ENCODE assay signal across 31 cellular contexts in the genomic region with DNA sequence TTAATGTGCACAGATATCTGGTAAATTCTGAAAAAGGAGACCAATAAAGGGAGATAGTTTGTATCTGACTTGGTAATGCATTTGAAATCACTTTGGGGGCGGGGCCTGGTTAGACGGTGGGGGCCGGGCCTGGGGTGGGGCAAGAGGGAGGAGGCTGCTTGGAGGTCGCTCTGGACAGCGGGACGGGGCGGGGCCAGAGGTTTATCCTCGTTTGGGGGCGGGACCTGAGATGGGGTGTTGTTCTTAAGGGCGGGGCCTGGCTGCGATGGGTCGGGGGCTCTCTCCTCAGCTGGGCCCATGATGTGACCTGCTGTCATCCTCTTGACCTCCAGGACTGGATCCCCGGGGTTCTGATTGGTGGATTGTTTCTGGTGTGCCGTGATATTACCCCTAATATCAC.
"Had no signal": no experiment of that assay in that cellular context is flagged by ENCODE, and none has a peak within 500 bp of the region (broad histone marks: within the 10 kb centered on the region; RNA-seq: fewer than 3 reads in every experiment).

No MANE protein-coding gene starts in this region.

- H3K4me3 ChIP-seq: ascending aorta, coronary artery, dorsolateral prefrontal cortex, gastrocnemius medialis, sigmoid colon, SK-N-MC, stomach, tibial artery, upper lobe of right lung had no signal

- DNase-seq: activated CD4-positive, alpha-beta memory T cell treated with anti-CD3 and anti-CD28 coated beads for 36 hours; activated CD4-positive, alpha-beta T cell treated with anti-CD3 and anti-CD28 coated beads, Interleukin-2, amount 10 ng/mL, durations not matched to agents 24 days and 14 days; activated CD4-positive, CD25-positive, alpha-beta regulatory T cell; activated CD8-positive, alpha-beta memory T cell treated with anti-CD3 and anti-CD28 coated beads, Interleukin-2, amount 50 U/mL, for 4 hours; activated effector memory CD4-positive, alpha-beta T cell treated with anti-CD3 and anti-CD28 coated beads, Interleukin-2, amount 50 U/mL, for 16 hours; activated naive CD4-positive, alpha-beta T cell treated with anti-CD3 and anti-CD28 coated beads for 36 hours; activated naive CD8-positive, alpha-beta T cell treated with anti-CD3 and anti-CD28 coated beads, Interleukin-2, amount 10 ng/mL, durations not matched to agents 7 days and 5 days; activated T-cell treated with anti-CD3 and anti-CD28 coated beads, Interleukin-2, amount 50 U/mL, for 1 hour; dorsolateral prefrontal cortex; effector memory CD4-positive, alpha-beta T cell; erythroblast; gastrocnemius medialis; glutamatergic neuron; hypothalamus; islet precursor cell; left ventricle myocardium superior; natural killer cell; retina; sigmoid colon; small intestine; stimulated activated CD4-positive, alpha-beta T cell treated with anti-CD3 and anti-CD28 coated beads, Interleukin-4, amount 100 ng/mL, for 4 hours; stimulated activated CD8-positive, alpha-beta memory T cell treated with anti-CD3 and anti-CD28 coated beads, Interleukin-4, amount 100 ng/mL, for 48 hours; stomach; tibial artery; upper lobe of right lung had no signal

- H3K27me3 Mint-ChIP-seq: activated CD4-positive, alpha-beta memory T cell treated with anti-CD3 and anti-CD28 coated beads for 36 hours; activated CD4-positive, alpha-beta T cell treated with anti-CD3 and anti-CD28 coated beads, Interleukin-2, amount 10 ng/mL, durations not matched to agents 24 days and 14 days; activated naive CD8-positive, alpha-beta T cell treated with anti-CD3 and anti-CD28 coated beads, Interleukin-2, amount 10 ng/mL, durations not matched to agents 7 days and 5 days had no signal

- H3K36me3 ChIP-seq: ascending aorta, gastrocnemius medialis, sigmoid colon, stomach, tibial artery, upper lobe of right lung had no signal

- H3K9me3 ChIP-seq: gastrocnemius medialis, upper lobe of right lung had no signal

- H3K27ac ChIP-seq: ascending aorta, coronary artery, dorsolateral prefrontal cortex, gastrocnemius medialis, sigmoid colon, SK-N-MC, stomach, tibial artery, upper lobe of right lung had no signal

- H3K36me3 Mint-ChIP-seq: brain; natural killer cell; stimulated activated memory B cell treated with anti-CD40 and anti-IgM and Interleukin-4, amounts not matched to agents 10 μg/mL and 1 μg/mL and 100 μg/mL, for 72 hours had no signal

- ATAC-seq: gastrocnemius medialis; left ventricle myocardium superior; natural killer cell; stimulated activated memory B cell treated with anti-CD40 and anti-IgM and Interleukin-4, amounts not matched to agents 10 μg/mL and 1 μg/mL and 100 μg/mL, for 72 hours; upper lobe of right lung had no signal

- H3K4me3 Mint-ChIP-seq: activated CD4-positive, alpha-beta memory T cell treated with anti-CD3 and anti-CD28 coated beads for 36 hours; activated CD4-positive, alpha-beta T cell treated with anti-CD3 and anti-CD28 coated beads, Interleukin-2, amount 10 ng/mL, durations not matched to agents 24 days and 14 days; activated naive CD4-positive, alpha-beta T cell treated with anti-CD3 and anti-CD28 coated beads for 36 hours; activated naive CD8-positive, alpha-beta T cell treated with anti-CD3 and anti-CD28 coated beads, Interleukin-2, amount 10 ng/mL, durations not matched to agents 7 days and 5 days; activated T-helper 1 cell treated with anti-CD3 and anti-CD28 coated beads, Interleukin-12 subunit alpha, Interleukin-12 subunit beta, Interleukin-2, Interleukin-4 antibody, amounts not matched to agents 30 ng/mL and 10 ng/mL and 1 ng/mL, durations not matched to agents 14 hours and 24 hours and 36 hours; natural killer cell; stimulated activated memory B cell treated with anti-CD40 and anti-IgM and Interleukin-4, amounts not matched to agents 10 μg/mL and 1 μg/mL and 100 μg/mL, for 72 hours had no signal

- H3K4me1 ChIP-seq: ascending aorta, gastrocnemius medialis, sigmoid colon, upper lobe of right lung had no signal

- H3K27me3 ChIP-seq: ascending aorta, dorsolateral prefrontal cortex, gastrocnemius medialis, sigmoid colon, stomach, tibial artery, upper lobe of right lung had no signal

- H3K27ac Mint-ChIP-seq: activated CD4-positive, alpha-beta memory T cell treated with anti-CD3 and anti-CD28 coated beads for 36 hours; activated CD4-positive, alpha-beta T cell treated with anti-CD3 and anti-CD28 coated beads, Interleukin-2, amount 10 ng/mL, durations not matched to agents 24 days and 14 days; activated naive CD4-positive, alpha-beta T cell treated with anti-CD3 and anti-CD28 coated beads for 36 hours; activated naive CD8-positive, alpha-beta T cell treated with anti-CD3 and anti-CD28 coated beads, Interleukin-2, amount 10 ng/mL, durations not matched to agents 7 days and 5 days; activated T-helper 1 cell treated with anti-CD3 and anti-CD28 coated beads, Interleukin-12 subunit alpha, Interleukin-12 subunit beta, Interleukin-2, Interleukin-4 antibody, amounts not matched to agents 30 ng/mL and 10 ng/mL and 1 ng/mL, durations not matched to agents 14 hours and 24 hours and 36 hours; brain; natural killer cell; stimulated activated memory B cell treated with anti-CD40 and anti-IgM and Interleukin-4, amounts not matched to agents 10 μg/mL and 1 μg/mL and 100 μg/mL, for 72 hours had no signal

- H3K4me1 Mint-ChIP-seq: activated naive CD8-positive, alpha-beta T cell treated with anti-CD3 and anti-CD28 coated beads, Interleukin-2, amount 10 ng/mL, durations not matched to agents 7 days and 5 days had no signal
